14 cellular contexts compared by ENCODE assay signal in the genomic region with DNA sequence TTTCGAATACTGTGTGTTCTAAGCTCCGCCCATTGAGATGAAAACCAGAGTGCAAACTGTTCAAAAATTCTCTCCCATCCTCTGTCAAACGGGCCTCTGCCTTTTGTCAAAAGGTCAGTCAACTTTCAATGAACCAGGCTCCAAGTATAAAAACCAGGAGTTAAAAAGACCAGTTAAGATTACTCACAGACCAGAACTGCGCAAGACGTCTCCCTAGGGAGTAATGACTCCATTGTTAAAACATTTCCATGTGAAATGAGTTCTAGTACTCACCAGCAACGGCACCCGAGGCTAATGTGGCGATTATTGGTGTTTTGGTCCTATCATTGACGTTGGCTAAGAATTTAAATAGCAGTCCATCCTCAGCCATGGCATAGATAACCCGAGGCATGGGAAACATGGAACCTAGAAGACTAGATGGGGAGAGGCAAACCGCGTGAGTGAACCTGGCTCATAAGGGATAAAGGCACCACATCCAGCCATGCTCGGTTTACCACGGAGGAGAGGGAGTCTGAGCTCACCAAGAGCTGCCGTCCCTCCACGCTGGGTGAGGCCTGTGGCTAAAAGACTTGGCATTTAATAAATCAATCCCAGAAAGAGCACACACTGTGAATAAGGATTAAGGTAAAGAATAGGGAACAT.
DNase-seq lines count a peak whose midpoint lies in the region; ATAC-seq and TF ChIP-seq lines count a peak whose summit lies in the region.
"Had no signal": no experiment of that assay in that cellular context is flagged by ENCODE, and none has a peak within 500 bp of the region (broad histone marks: within the 10 kb centered on the region; RNA-seq: fewer than 3 reads in every experiment).

No MANE protein-coding gene starts in this region.

- intact Hi-C loops in heart right ventricle (cut with DNase I), result no loop called here

- TF ChIP-seq CTCF in heart right ventricle (IDR thresholded peaks at IDR 0.05), result no peak
- no peak for TF ChIP-seq CTCF in smooth muscle cell (IDR thresholded peaks at IDR 0.05; ENCODE audit: borderline replicate concordance, insufficient read depth, poor library complexity, severe bottlenecking)

- 82 to 85% methylated on average over 16 of the region's 16 CpGs for WGBS in heart right ventricle, 2 donors
- 51% methylated on average over 16 of the region's 16 CpGs for WGBS in smooth muscle cell (ENCODE audit: low lambda C conversion rate)

- no peak overlapping the region for H3K9ac ChIP-seq in smooth muscle cell (ENCODE audit: low read depth)

- peaks cover 5% of the 10 kb centered on the region for H4K20me1 ChIP-seq in smooth muscle cell (ENCODE audit: low read depth)

- H3F3A ChIP-seq in smooth muscle cell (ENCODE audit: low read depth), result no peaks in the 10 kb centered on the region

- no peaks in the 10 kb centered on the region for H3K27me3 ChIP-seq in heart right ventricle
- no peaks in the 10 kb centered on the region for H3K27me3 ChIP-seq in smooth muscle cell (ENCODE audit: low read depth)

- no peak overlapping the region for H3K4me3 ChIP-seq in heart right ventricle
- no peak overlapping the region for H3K4me3 ChIP-seq in smooth muscle cell
- H3K4me3 ChIP-seq: coronary artery, PC-9 had no signal

- peak overlapping the region in 4 of 10 donors; percentile 11 to 46 (median 14) for H3K27ac ChIP-seq in heart right ventricle
- H3K27ac ChIP-seq in smooth muscle cell (ENCODE audit: low read depth), result peak overlapping the region; percentile 65
- H3K27ac ChIP-seq: PC-9 had no signal

- no peaks in the 10 kb centered on the region for H3K79me2 ChIP-seq in smooth muscle cell (ENCODE audit: low read depth)

- DNase-seq in ELR (ENCODE audit: low read depth) (peak; percentile 98), amniotic stem cell (lab: John Stamatoyannopoulos, UW) (peak; percentile 58), heart right ventricle (no peak), smooth muscle cell (lab: John Stamatoyannopoulos, UW; ENCODE audit: unreplicated experiment) (no peak), UCSD-AML1 (lab: John Stamatoyannopoulos, UW; ENCODE audit: unreplicated experiment) (no peak), D341Med (ENCODE audit: low spot score) (no peak), activated T-cell treated with anti-CD3 and anti-CD28 coated beads for 4 hours (no peak)
- DNase-seq: activated B cell treated with CpG ODN at 0.5 μM for 24 hours; Caco-2; NCI-H2107; PC-9; stimulated activated naive CD4-positive, alpha-beta T cell had no signal

- no peak overlapping the region for H2AFZ ChIP-seq in smooth muscle cell (ENCODE audit: low read depth)
- H2AFZ ChIP-seq: PC-9 had no signal

- peaks cover 0 to 80% (median 0%) of the 10 kb centered on the region in 9 donors for H3K36me3 ChIP-seq in heart right ventricle
- H3K36me3 ChIP-seq in smooth muscle cell (ENCODE audit: low read depth), result no peaks in the 10 kb centered on the region

- peak overlapping the region; percentile 49 for H3K4me2 ChIP-seq in smooth muscle cell
- H3K4me2 ChIP-seq: PC-9 had no signal

- H3K4me1 ChIP-seq in heart right ventricle, result peaks cover 0 to 20% (median 4%) of the 10 kb centered on the region in 9 donors
- H3K4me1 ChIP-seq in smooth muscle cell (ENCODE audit: low read depth), result no peaks in the 10 kb centered on the region
- H3K4me1 ChIP-seq: Caco-2 had no signal

- ATAC-seq in heart right ventricle, result peak in 7 of 8 donors; percentile 20 to 61 (median 35)
- no peak for ATAC-seq in HG02840 (IDR thresholded peaks at IDR 0.05; ENCODE audit: low FRiP score, unreplicated experiment)

- H3K9me3 ChIP-seq in heart right ventricle (no peaks in the 10 kb centered on the region), smooth muscle cell (replicated peaks; ENCODE audit: low read depth) (no peaks in the 10 kb centered on the region)
- H3K9me3 ChIP-seq: Caco-2 had no signal

Comparison
In these comparisons a context has a peak if more than half of its experiments do, and no peak if none do; other contexts are left out.
1. DNase-seq: peak in ELR (single experiment) and amniotic stem cell (single experiment); none in heart right ventricle (0 of 2), smooth muscle cell (single experiment), UCSD-AML1 (single experiment), D341Med (single experiment) and activated T-cell treated with anti-CD3 and anti-CD28 coated beads for 4 hours (single experiment).